2 cellular contexts compared by ENCODE assay signal in genomic region chr20:35517767-35518166, GRCh38. TPM values are rescaled to one million over a fixed set of nuclear protein-coding genes. Genes with fewer than 3 reads are reported as not detected.
"Had no signal": no experiment of that assay in that cellular context is flagged by ENCODE, and none has a peak within 500 bp of the region (broad histone marks: within the 10 kb centered on the region; RNA-seq: fewer than 3 reads in every experiment).

No MANE protein-coding gene starts in this region.

RNA-seq across cellular contexts. Expression of gene C20orf173, which starts 11.7 kb away (rescaled TPM):
- total RNA-seq: G401, GM12878 had no signal
- polyA plus RNA-seq: GM12878 had no signal
